1 cellular context compared by ENCODE assay signal in genomic region chr11:69654001-69654659, GRCh38.
TF ChIP-seq lines count a peak whose summit lies in the region.

No MANE protein-coding gene starts in this region.

TF ChIP-seq in A549, 52 proteins besides CTCF, POLR2A, EP300 and RAD21 (continued from another document):
- TF ChIP-seq E2F6 (IDR thresholded peaks at IDR 0.05; ENCODE audit: borderline replicate concordance, low read depth) (0 out of 2 replicates have a peak, but pooled peaks have one; percentile 1), HEYL (CRISPR knock-in tag; IDR thresholded peaks at IDR 0.05) (no peak), ELK1 (IDR thresholded peaks at IDR 0.05; ENCODE audit: low read depth, low read length) (no peak)
